10 cellular contexts compared by ENCODE assay signal in the genomic region with DNA sequence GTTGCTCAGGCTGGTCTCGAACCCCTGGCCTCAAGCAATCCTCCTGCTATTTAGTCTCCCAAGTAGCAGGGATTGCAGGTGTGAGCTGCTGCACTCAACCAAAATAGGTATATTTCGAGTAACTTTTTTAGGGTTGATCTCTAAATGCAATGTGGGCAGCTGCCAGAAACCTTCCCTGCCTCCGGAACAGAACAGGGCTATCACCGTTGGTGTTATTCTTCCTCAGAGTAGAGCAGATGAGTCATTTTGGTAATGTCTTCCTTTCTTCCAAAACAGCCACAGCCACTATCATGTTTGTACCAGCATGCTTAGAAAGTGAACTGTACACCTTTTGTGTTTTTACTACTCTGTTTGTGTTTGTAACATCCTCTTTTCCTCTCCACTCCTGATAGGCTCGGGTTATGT. TPM values are rescaled to one million over a fixed set of nuclear protein-coding genes. Genes with fewer than 3 reads are reported as not detected.
DNase-seq lines count a peak whose midpoint lies in the region; ATAC-seq and TF ChIP-seq lines count a peak whose summit lies in the region.
"Had no signal": no experiment of that assay in that cellular context is flagged by ENCODE, and none has a peak within 500 bp of the region (broad histone marks: within the 10 kb centered on the region; RNA-seq: fewer than 3 reads in every experiment).

No MANE protein-coding gene starts in this region.

- ATAC-seq in GM21576 (IDR thresholded peaks at IDR 0.05; ENCODE audit: unreplicated experiment) (no peak), GM19324 (IDR thresholded peaks at IDR 0.05; ENCODE audit: low FRiP score, unreplicated experiment) (no peak)

- in situ Hi-C loops in G401 (cut with HindIII; ENCODE audit: low sequenced_read_pairs): no loop called here

- TF ChIP-seq CTCF in nephron progenitor cell (IDR thresholded peaks at IDR 0.05): no peak

- no peak overlapping the region for H3K4me3 Mint-ChIP-seq in nephron progenitor cell

- H3K27me3 Mint-ChIP-seq in nephron progenitor cell (ENCODE audit: low read depth, poor library complexity): no peaks in the 10 kb centered on the region

- DNase-seq in G401 (ENCODE audit: low spot score) (peak; percentile 29), RPMI7951 (ENCODE audit: low read depth) (peak; percentile 68), cerebellar cortex (ENCODE audit: low spot score) (peak; percentile 25), nephron progenitor cell (no peak), activated gamma-delta T cell (lab: John Stamatoyannopoulos, UW) (no peak), SIG-M5 (lab: John Stamatoyannopoulos, UW) (no peak)
- DNase-seq: gastrocnemius medialis; NK-92 treated with Interleukin-12 subunit alpha and Interleukin-12 subunit beta, amount 100 ng/mL, for 24 hours had no signal

- H3K9me3 Mint-ChIP-seq in nephron progenitor cell: no peaks in the 10 kb centered on the region

- H3K4me1 Mint-ChIP-seq in nephron progenitor cell: peaks cover 28% of the 10 kb centered on the region

- H3K36me3 Mint-ChIP-seq in nephron progenitor cell (ENCODE audit: low read depth): peaks cover 18% of the 10 kb centered on the region

- H3K27ac Mint-ChIP-seq in nephron progenitor cell: peak overlapping the region; percentile 25

RNA-seq across cellular contexts. Expression of a gene that starts 44.1 kb away (rescaled TPM):
- 13.2 and 20.5 TPM in 2 replicates for total RNA-seq in G401 (2014; rRNA removed; shearing (Covaris generic))
- 31.9 and 36.8 TPM in 2 replicates for total RNA-seq in RPMI7951 (2014; rRNA removed; shearing (Covaris generic))

Comparison
In these comparisons a context has a peak if more than half of its experiments do, and no peak if none do; other contexts are left out.
1. DNase-seq: peak in G401 (single experiment), RPMI7951 (single experiment) and cerebellar cortex (single experiment); none in nephron progenitor cell (single experiment), activated gamma-delta T cell (single experiment) and SIG-M5 (single experiment).